Comparison of ENCODE assay signal across 8 cellular contexts in the genomic region with DNA sequence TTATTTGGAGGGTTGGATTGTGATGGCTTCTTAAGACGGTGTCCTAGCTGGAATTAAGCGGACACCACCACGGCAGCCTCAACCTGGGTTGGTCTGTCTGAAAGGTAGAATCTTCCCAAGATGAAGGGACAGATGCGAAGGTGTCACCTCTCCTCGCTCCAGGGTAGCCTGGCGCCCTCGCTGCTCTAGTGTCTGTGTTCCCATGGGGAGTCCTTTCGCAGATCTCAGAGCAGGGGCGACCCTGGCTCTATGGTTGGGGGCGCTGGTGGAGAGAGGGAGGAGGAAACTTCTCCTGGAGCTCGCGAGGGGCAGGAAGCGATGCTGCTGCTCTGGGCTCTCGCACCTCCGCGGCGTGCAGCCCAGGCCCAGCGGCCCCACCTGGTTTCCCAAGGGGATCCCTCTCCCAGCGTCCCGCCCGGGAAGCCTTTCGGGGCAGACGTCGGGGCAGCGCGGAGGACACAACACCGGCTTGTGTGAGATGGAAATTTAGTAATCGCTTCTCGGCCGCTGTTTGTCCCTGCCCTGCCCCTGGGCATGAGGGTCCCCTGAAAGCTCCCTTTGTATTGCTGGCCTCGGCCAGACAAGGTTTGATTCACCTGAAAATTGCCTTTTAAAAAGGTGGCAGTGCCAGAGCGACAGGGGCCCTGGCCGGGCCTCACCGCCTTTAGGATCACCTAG. TPM values are rescaled to one million over a fixed set of nuclear protein-coding genes. Genes with fewer than 3 reads are reported as not detected.
DNase-seq lines count a peak whose midpoint lies in the region; FAIRE-seq and TF ChIP-seq lines count a peak whose summit lies in the region.

No MANE protein-coding gene starts in this region.

- intact Hi-C loops in endothelial cell of umbilical vein (cut with micrococcal nuclease): loop anchor here (2.0 to 5.0 kb wide), 5 partner anchors 147 to 993 kb away; partner anchors contain the start of genes CENPW and RNF146

- TSS peak; percentile 23 for BruUV-seq in endothelial cell of umbilical vein (replicated peaks; lab: Mats Ljungman, UMichigan)

- dilution Hi-C loops in endothelial cell of umbilical vein (cut with MboI; ENCODE audit: extremely low pct_ligation_motif_present, low sequenced_read_pairs): no loop called here

- H3K4me1 ChIP-seq in HUES6 (ENCODE audit: control insufficient read depth, insufficient read depth, low read length) (peaks cover 17% of the 10 kb centered on the region), endothelial cell of umbilical vein (ENCODE audit: control insufficient read depth, extremely low read depth, insufficient read depth, low read length) (peaks cover 19% of the 10 kb centered on the region)

- H3K36me3 ChIP-seq in HUES6 (ENCODE audit: control insufficient read depth, insufficient read depth, low read length) (no peaks in the 10 kb centered on the region), endothelial cell of umbilical vein (ENCODE audit: control insufficient read depth in 2 of 2, extremely low read depth in 1 of 2, insufficient read depth in 2 of 2, low read length in 2 of 2) (no peaks in the 10 kb centered on the region)

- H3K4me2 ChIP-seq in endothelial cell of umbilical vein (ENCODE audit: insufficient read depth, low read length): peak overlapping the region; percentile 84

- TF ChIP-seq CTCF in endothelial cell of umbilical vein (IDR thresholded peaks at IDR 0.05; ENCODE audit: extremely low read depth in 1 of 2, insufficient read depth in 1 of 2, low read depth in 1 of 2, low read length in 2 of 2): no peak
- no peak for TF ChIP-seq CTCF in progenitor cell of endocrine pancreas (IDR thresholded peaks at IDR 0.05; ENCODE audit: unreplicated experiment)

- H3K27me3 ChIP-seq in HUES6 (ENCODE audit: control insufficient read depth, insufficient read depth, low read length): peaks cover 61% of the 10 kb centered on the region
- no peaks in the 10 kb centered on the region for H3K27me3 ChIP-seq in endothelial cell of umbilical vein (ENCODE audit: control insufficient read depth in 2 of 2, insufficient read depth in 2 of 2, low read length in 2 of 2)

- no peak for TF ChIP-seq POLR2A in endothelial cell of umbilical vein (IDR thresholded peaks at IDR 0.05; ENCODE audit: low read depth, low read length)

- H2AFZ ChIP-seq in endothelial cell of umbilical vein (ENCODE audit: low read depth, low read length): peak overlapping the region; percentile 79

- no peaks in the 10 kb centered on the region for H3K79me2 ChIP-seq in endothelial cell of umbilical vein (ENCODE audit: control insufficient read depth, insufficient read depth, low read length)

- no peaks in the 10 kb centered on the region for H3K9me3 Mint-ChIP-seq in activated naive CD4-positive, alpha-beta T cell treated with anti-CD3 and anti-CD28 coated beads, Interleukin-2, amount 50 U/mL, for 24 hours
- H3K9me3 Mint-ChIP-seq in progenitor cell of endocrine pancreas (ENCODE audit: low read depth): no peaks in the 10 kb centered on the region

- POLR2A ChIA-PET in endothelial cell of umbilical vein (lab: Charles Lee): no interaction called here

- CTCF ChIA-PET in endothelial cell of umbilical vein (lab: Charles Lee): interaction anchor here (1.2 to 3.7 kb wide), 10 partner anchors 14 to 1125 kb away, joined by 3 to 33 read pairs (median 12); partner anchors contain the start of gene RNF146

- H3K9ac ChIP-seq in HUES6 (ENCODE audit: low read length) (peak overlapping the region; percentile 76), endothelial cell of umbilical vein (replicated peaks; ENCODE audit: extremely low read depth, insufficient read depth, low read length) (peak overlapping the region; percentile 6)

- H4K20me1 ChIP-seq in endothelial cell of umbilical vein (replicated peaks; ENCODE audit: control insufficient read depth, extremely low read depth, insufficient read depth, low read length): no peaks in the 10 kb centered on the region

- H3K27ac ChIP-seq in HUES6 (ENCODE audit: low read depth, low read length) (no peak overlapping the region), endothelial cell of umbilical vein (ENCODE audit: insufficient read depth, low read depth, low read length) (no peak overlapping the region)

- H3K4me3 Mint-ChIP-seq in activated naive CD4-positive, alpha-beta T cell treated with anti-CD3 and anti-CD28 coated beads, Interleukin-2, amount 50 U/mL, for 24 hours: peak overlapping the region; percentile 45
- H3K4me3 Mint-ChIP-seq in progenitor cell of endocrine pancreas (ENCODE audit: low read depth): peak overlapping the region; percentile 66

- no peaks in the 10 kb centered on the region for H3K9me1 ChIP-seq in endothelial cell of umbilical vein (replicated peaks; ENCODE audit: control insufficient read depth, extremely low read depth, insufficient read depth, low read length)

- H3K36me3 Mint-ChIP-seq in activated naive CD4-positive, alpha-beta T cell treated with anti-CD3 and anti-CD28 coated beads, Interleukin-2, amount 50 U/mL, for 24 hours: no peaks in the 10 kb centered on the region
- no peaks in the 10 kb centered on the region for H3K36me3 Mint-ChIP-seq in progenitor cell of endocrine pancreas (ENCODE audit: insufficient read depth)

- H3K9me3 ChIP-seq in HUES6 (ENCODE audit: control insufficient read depth, insufficient read depth, low read depth, low read length) (no peaks in the 10 kb centered on the region), endothelial cell of umbilical vein (replicated peaks; ENCODE audit: control insufficient read depth, insufficient read depth, low read length) (no peaks in the 10 kb centered on the region)

- H3K4me1 Mint-ChIP-seq in activated naive CD4-positive, alpha-beta T cell treated with anti-CD3 and anti-CD28 coated beads, Interleukin-2, amount 50 U/mL, for 24 hours: peaks cover 26% of the 10 kb centered on the region
- peaks cover 7% of the 10 kb centered on the region for H3K4me1 Mint-ChIP-seq in progenitor cell of endocrine pancreas (ENCODE audit: low read depth)

- H3K27me3 Mint-ChIP-seq in activated naive CD4-positive, alpha-beta T cell treated with anti-CD3 and anti-CD28 coated beads, Interleukin-2, amount 50 U/mL, for 24 hours: peaks cover 48% of the 10 kb centered on the region
- peaks cover 86% of the 10 kb centered on the region for H3K27me3 Mint-ChIP-seq in progenitor cell of endocrine pancreas

- DNase-seq in activated naive CD4-positive, alpha-beta T cell (lab: John Stamatoyannopoulos, UW): no peak
- DNase-seq in endothelial cell of umbilical vein (ENCODE audit: low read depth, low spot score): no peak
- DNase-seq in progenitor cell of endocrine pancreas (ENCODE audit: low spot score, unreplicated experiment): peak; percentile 18
- no peak for DNase-seq in Kasumi-1 (lab: John Stamatoyannopoulos, UW)
- no peak for DNase-seq in A172 (ENCODE audit: low spot score)
- no peak for DNase-seq in hypothalamus (lab: John Stamatoyannopoulos, UW)

- no peak for FAIRE-seq in endothelial cell of umbilical vein (lab: Jason Lieb, UNC)

- peak overlapping the region; percentile 68 for H3K4me3 ChIP-seq in HUES6 (ENCODE audit: low read depth, low read length)
- peak overlapping the region; percentile 59 to 79 (median 73) for H3K4me3 ChIP-seq in endothelial cell of umbilical vein (replicated peaks in 1 of 3; ENCODE audit: insufficient read depth in 1 of 3, low read depth in 1 of 3, low read length in 3 of 3)

- H3K27ac Mint-ChIP-seq in activated naive CD4-positive, alpha-beta T cell treated with anti-CD3 and anti-CD28 coated beads, Interleukin-2, amount 50 U/mL, for 24 hours: no peak overlapping the region
- H3K27ac Mint-ChIP-seq in progenitor cell of endocrine pancreas: no peak overlapping the region

TF ChIP-seq in endothelial cell of umbilical vein, 7 proteins besides CTCF, POLR2A, EP300 and RAD21:
- no peak for TF ChIP-seq GATA2 (IDR thresholded peaks at IDR 0.05; ENCODE audit: insufficient read depth, insufficient read length, low read depth, low read length)
- no peak for TF ChIP-seq POLR2AphosphoS5 (IDR thresholded peaks at IDR 0.05; ENCODE audit: insufficient read depth, low read depth, low read length)
- no peak for TF ChIP-seq MYC (IDR thresholded peaks at IDR 0.05; ENCODE audit: low read depth, low read length)
- TF ChIP-seq EZH2 (IDR thresholded peaks at IDR 0.05; ENCODE audit: borderline replicate concordance, low read depth, low read length, severe bottlenecking): peak; percentile 50

RNA-seq across cellular contexts. Expression of gene RSPO3, which starts 1.8 kb away (rescaled TPM):
- total RNA-seq in endothelial cell of umbilical vein (8.6 and 11.1 TPM in 2 replicates), progenitor cell of endocrine pancreas (0.36 and 0.43 TPM in 2 replicates)
- 1.1 and 1.8 TPM in 2 replicates for polyA plus RNA-seq in endothelial cell of umbilical vein
- polyA plus RNA-seq in endothelial cell of umbilical vein (2011; cell fraction: cytosol; rRNA removed): 2.4 TPM in 2 replicates
- 1.8 and 2.1 TPM in 2 replicates for polyA plus RNA-seq in endothelial cell of umbilical vein (2011; cell fraction: nucleus; rRNA removed)
- polyA plus RNA-seq in endothelial cell of umbilical vein (2012): 12.0 and 15.5 TPM in 2 replicates
- 1.3 and 3.0 TPM in 2 replicates for polyA minus RNA-seq in endothelial cell of umbilical vein
- not detected for polyA minus RNA-seq in endothelial cell of umbilical vein (2011; cell fraction: cytosol; rRNA and poly(A)+ RNA removed)
- 3.4 and 4.5 TPM in 2 replicates for polyA minus RNA-seq in endothelial cell of umbilical vein (2011; cell fraction: nucleus; rRNA and poly(A)+ RNA removed)
- total RNA-seq in A172 (2014; rRNA removed; shearing (Covaris generic)): not detected in 2 replicates
